In genomic region chr2:118094102-118094501, GRCh38 we compare ENCODE assay signal across 1 cellular context.
A peak's percentile ranks its signal among the peaks of the same experiment; 100 is the strongest.
TF ChIP-seq lines count a peak whose summit lies in the region.

No MANE protein-coding gene starts in this region.

TF ChIP-seq in HEK293, 187 proteins besides CTCF, POLR2A, EP300 and RAD21:
- TF ChIP-seq ZNF513 (tag by site-specific recombination; IDR thresholded peaks at IDR 0.05): peak; percentile 91
